ENCODE assay signal across 8 cellular contexts in the genomic region with DNA sequence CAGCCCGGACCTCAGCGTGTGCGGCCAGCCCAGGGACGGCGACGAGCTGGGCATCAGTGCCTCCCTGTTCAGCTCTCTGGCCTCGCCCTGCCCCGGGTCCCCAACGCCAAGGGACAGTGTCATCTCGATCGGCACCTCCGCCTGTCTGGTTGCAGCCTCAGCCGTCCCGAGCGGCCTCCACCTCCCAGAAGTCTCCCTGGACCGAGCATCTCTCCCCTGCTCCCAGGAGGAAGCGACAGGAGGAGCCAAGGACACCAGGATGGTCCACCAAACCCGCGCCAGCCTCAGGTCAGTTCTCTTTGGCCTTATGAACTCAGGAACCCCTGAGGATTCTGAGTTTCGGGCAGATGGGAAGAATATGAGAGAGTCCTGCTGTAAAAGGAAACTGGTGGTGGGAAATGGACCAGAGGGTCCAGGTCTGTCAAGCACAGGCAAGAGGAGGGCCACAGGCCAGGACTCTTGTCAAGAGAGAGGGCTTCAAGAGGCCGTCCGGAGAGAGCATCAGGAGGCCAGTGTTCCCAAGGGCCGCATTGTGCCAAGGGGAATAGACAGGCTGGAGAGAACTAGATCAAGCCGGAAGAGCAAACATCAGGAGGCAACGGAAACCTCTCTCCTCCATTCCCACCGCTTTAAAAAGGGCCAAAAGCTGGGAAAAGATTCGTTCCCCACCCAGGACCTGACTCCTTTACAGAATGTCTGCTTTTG. TPM values are rescaled to one million over a fixed set of nuclear protein-coding genes. Genes with fewer than 3 reads are reported as not detected.
DNase-seq lines count a peak whose midpoint lies in the region; ATAC-seq and TF ChIP-seq lines count a peak whose summit lies in the region.

No MANE protein-coding gene starts in this region.

- H3K27ac ChIP-seq in heart right ventricle = peak overlapping the region in 2 of 10 donors; percentile 87 to 97
- no peak overlapping the region for H3K27ac ChIP-seq in right lobe of liver
- no peak overlapping the region for H3K27ac ChIP-seq in urinary bladder (ENCODE audit: low read depth)

- H3K27ac Mint-ChIP-seq in activated naive CD4-positive, alpha-beta T cell treated with anti-CD3 and anti-CD28 coated beads, Interleukin-2, amount 50 U/mL, for 72 hours = peak overlapping the region; percentile 91 to 97

- no peak for TF ChIP-seq POLR2A in right lobe of liver (IDR thresholded peaks at IDR 0.05)

- no peak for TF ChIP-seq CTCF in heart right ventricle (IDR thresholded peaks at IDR 0.05)
- no peak for TF ChIP-seq CTCF in right lobe of liver (IDR thresholded peaks at IDR 0.05)

- H3K4me1 ChIP-seq in heart right ventricle (peaks cover 10 to 42% (median 29%) of the 10 kb centered on the region in 9 donors), right lobe of liver (peaks cover 0 to 13% (median 0%) of the 10 kb centered on the region in 4 donors), urinary bladder (ENCODE audit: insufficient read depth) (no peaks in the 10 kb centered on the region)

- peaks cover 0 to 16% (median 0%) of the 10 kb centered on the region in 9 donors for H3K36me3 ChIP-seq in heart right ventricle
- H3K36me3 ChIP-seq in right lobe of liver = no peaks in the 10 kb centered on the region
- no peaks in the 10 kb centered on the region for H3K36me3 ChIP-seq in urinary bladder (ENCODE audit: insufficient read depth)

- ATAC-seq in heart right ventricle (no peak), right lobe of liver (peak in 1 of 4 donors; percentile 11)
- peak in 1 of 2 donors; percentile 3 for ATAC-seq in activated naive CD4-positive, alpha-beta T cell treated with anti-CD3 and anti-CD28 coated beads, Interleukin-2, amount 50 U/mL, for 72 hours

- H3K9me3 ChIP-seq in heart right ventricle (no peaks in the 10 kb centered on the region), right lobe of liver (no peaks in the 10 kb centered on the region)

- H3K36me3 Mint-ChIP-seq in activated naive CD4-positive, alpha-beta T cell treated with anti-CD3 and anti-CD28 coated beads, Interleukin-2, amount 50 U/mL, for 72 hours = peaks cover 52 to 80% of the 10 kb centered on the region in 2 donors

- H3K27me3 ChIP-seq in heart right ventricle (no peaks in the 10 kb centered on the region), right lobe of liver (no peaks in the 10 kb centered on the region)

- DNase-seq in heart right ventricle (no peak), cardiac septum (ENCODE audit: low spot score) (no peak), right lobe of liver (no peak), NCI-H774 (lab: John Stamatoyannopoulos, UW) (no peak), germinal center (ENCODE audit: low spot score) (no peak), NCI-H1930 (lab: John Stamatoyannopoulos, UW) (no peak)
- DNase-seq in activated naive CD4-positive, alpha-beta T cell treated with anti-CD3 and anti-CD28 coated beads, Interleukin-2, amount 50 U/mL, for 72 hours (ENCODE audit: low spot score in 2 of 2) = no peak

- H3K4me3 ChIP-seq in heart right ventricle = peak overlapping the region; percentile 62 to 92 (median 72)
- peak overlapping the region; percentile 65 to 87 (median 82) for H3K4me3 ChIP-seq in right lobe of liver
- H3K4me3 ChIP-seq in urinary bladder (ENCODE audit: low read depth, low read length) = peak overlapping the region; percentile 68

- 16 to 17% methylated on average over 27 of the region's 27 CpGs for whole genome bisulfite sequencing in heart right ventricle, 2 donors
- 28% methylated on average over 9 of the region's 27 CpGs for WGBS in right lobe of liver (ENCODE audit: insufficient coverage, low coverage, low lambda C conversion rate, missing lambda C conversion rate)
- WGBS in urinary bladder = 19% methylated on average over 27 of the region's 27 CpGs

- H3K9me3 Mint-ChIP-seq in activated naive CD4-positive, alpha-beta T cell treated with anti-CD3 and anti-CD28 coated beads, Interleukin-2, amount 50 U/mL, for 72 hours = no peaks in the 10 kb centered on the region

- intact Hi-C loops in heart right ventricle (cut with DNase I) (no loop called here), cardiac septum (cut with DNase I) (no loop called here), right lobe of liver (cut with DNase I) (no loop called here)

RNA-seq across cellular contexts. Expression of gene HASPIN, which starts 0.8 kb away (rescaled TPM):
- total RNA-seq in heart right ventricle (1 to 10 TPM in 1 of 10 donors, under 1 TPM in 9; 0.12 to 1.5 (median 0.23) TPM), cardiac septum (0.30 TPM), right lobe of liver (1 to 10 TPM in 1 of 6 experiments, under 1 TPM in 4, not detected in 1; 0.07 to 1.1 (median 0.27) TPM), urinary bladder (2.2 TPM)
- polyA plus RNA-seq in heart right ventricle (under 1 TPM in 1 of 2 donors, not detected in 1; 0.29 TPM), urinary bladder (0.08 TPM)
- 10 to 100 TPM; 24.0 to 26.6 TPM for total RNA-seq in activated naive CD4-positive, alpha-beta T cell treated with anti-CD3 and anti-CD28 coated beads, Interleukin-2, amount 50 U/mL, for 72 hours

RNA-seq across cellular contexts. Expression of gene P2RX5, which starts 28.6 kb away (rescaled TPM):
- 10 to 100 TPM in 7 of 10 donors, 1 to 10 TPM in 3; 6.0 to 24.5 (median 11.9) TPM for total RNA-seq in heart right ventricle
- 10 to 100 TPM; 12.4 to 56.6 TPM for polyA plus RNA-seq in heart right ventricle
- 37.9 TPM for total RNA-seq in cardiac septum
- 100 to 1,000 TPM in 1 of 2 donors, 10 to 100 TPM in 1; 82.9 to 120 TPM for total RNA-seq in activated naive CD4-positive, alpha-beta T cell treated with anti-CD3 and anti-CD28 coated beads, Interleukin-2, amount 50 U/mL, for 72 hours
- total RNA-seq in right lobe of liver = 1 to 10 TPM in 1 of 6 experiments, under 1 TPM in 5; 0.13 to 1.1 (median 0.40) TPM
- 1.3 TPM for total RNA-seq in urinary bladder
- polyA plus RNA-seq in urinary bladder = 1.0 TPM

RNA-seq across cellular contexts. Expression of gene EMC6, which starts 55.9 kb away (rescaled TPM):
- 10 to 100 TPM; 46.0 to 75.0 (median 52.7) TPM for total RNA-seq in heart right ventricle
- polyA plus RNA-seq in heart right ventricle = 100 to 1,000 TPM in 1 of 2 donors, 10 to 100 TPM in 1; 80.5 to 203 TPM
- total RNA-seq in cardiac septum = 54.0 TPM
- total RNA-seq in activated naive CD4-positive, alpha-beta T cell treated with anti-CD3 and anti-CD28 coated beads, Interleukin-2, amount 50 U/mL, for 72 hours = 10 to 100 TPM; 41.6 to 49.8 TPM
- total RNA-seq in right lobe of liver = 10 to 100 TPM; 19.7 to 27.7 (median 24.4) TPM
- total RNA-seq in urinary bladder = 7.8 TPM
- polyA plus RNA-seq in urinary bladder = 77.1 TPM

RNA-seq across cellular contexts. Expression of gene TAX1BP3, which starts 56.1 kb away (rescaled TPM):
- total RNA-seq in heart right ventricle (100 to 1,000 TPM; 147 to 206 (median 176) TPM), cardiac septum (158 TPM), right lobe of liver (10 to 100 TPM in 4 of 6 experiments, 1 to 10 TPM in 2; 8.1 to 60.9 (median 34.7) TPM), urinary bladder (64.2 TPM)
- polyA plus RNA-seq in heart right ventricle (100 to 1,000 TPM; 134 to 149 TPM), urinary bladder (129 TPM)
- 10 to 100 TPM; 17.2 to 24.7 TPM for total RNA-seq in activated naive CD4-positive, alpha-beta T cell treated with anti-CD3 and anti-CD28 coated beads, Interleukin-2, amount 50 U/mL, for 72 hours
